In genomic region chr14:72904840-72905561, GRCh38 we compare ENCODE assay signal across 8 cellular contexts. TPM values are rescaled to one million over a fixed set of nuclear protein-coding genes. Genes with fewer than 3 reads are reported as not detected.
DNase-seq lines count a peak whose midpoint lies in the region; ATAC-seq and TF ChIP-seq lines count a peak whose summit lies in the region.

No MANE protein-coding gene starts in this region.

- H3K4me3 Mint-ChIP-seq in activated T-cell treated with anti-CD3 and anti-CD28 coated beads, Interleukin-2, amount 50 U/mL, for 24 hours = no peak overlapping the region

- no peak overlapping the region for H3K27ac Mint-ChIP-seq in activated T-cell treated with anti-CD3 and anti-CD28 coated beads, Interleukin-2, amount 50 U/mL, for 24 hours

- H3K9ac ChIP-seq in PC-3 (ENCODE audit: low read length) (no peak overlapping the region), neural cell (ENCODE audit: low read length) (no peak overlapping the region)

- H3K4me3 ChIP-seq in PC-3 (ENCODE audit: low read length) = no peak overlapping the region
- H3K4me3 ChIP-seq in neural cell (ENCODE audit: low read length) = no peak overlapping the region

- H3F3A ChIP-seq in PC-3 (ENCODE audit: low read length, unreplicated experiment) (no peaks in the 10 kb centered on the region), neural cell (ENCODE audit: insufficient read depth, low read length, poor library complexity, severe bottlenecking) (no peaks in the 10 kb centered on the region)

- H3K36me3 ChIP-seq in PC-3 (ENCODE audit: low read depth, low read length) = no peaks in the 10 kb centered on the region
- no peaks in the 10 kb centered on the region for H3K36me3 ChIP-seq in neural cell (ENCODE audit: insufficient read depth, low read length)

- intact Hi-C loops in PC-3 (cut with micrococcal nuclease) = loop anchor here (1.0 to 5.0 kb wide), 6 partner anchors 43 to 388 kb away; no protein-coding TSS in a partner anchor

- no peaks in the 10 kb centered on the region for H3K36me3 Mint-ChIP-seq in activated T-cell treated with anti-CD3 and anti-CD28 coated beads, Interleukin-2, amount 50 U/mL, for 24 hours (ENCODE audit: low read depth)

- no peak for TF ChIP-seq EP300 in neural cell (conservative IDR thresholded peaks at IDR 0.05; ENCODE audit: poor library complexity, severe bottlenecking)

- H2AFZ ChIP-seq in PC-3 (ENCODE audit: low read length) (peak overlapping the region; percentile 3; the same call in 1 of the 2 replicates), neural cell (ENCODE audit: low read depth, low read length) (no peak overlapping the region)

- H3K4me1 Mint-ChIP-seq in activated T-cell treated with anti-CD3 and anti-CD28 coated beads, Interleukin-2, amount 50 U/mL, for 24 hours (ENCODE audit: low read depth) = peaks cover 4% of the 10 kb centered on the region

- no peaks in the 10 kb centered on the region for H3K9me3 Mint-ChIP-seq in activated T-cell treated with anti-CD3 and anti-CD28 coated beads, Interleukin-2, amount 50 U/mL, for 24 hours

- ATAC-seq in PC-3 = peak; percentile 76

- H3K79me2 ChIP-seq in PC-3 (ENCODE audit: low read length) (no peaks in the 10 kb centered on the region), neural cell (replicated peaks; ENCODE audit: insufficient read depth, low read length) (no peaks in the 10 kb centered on the region)

- H4K20me1 ChIP-seq in PC-3 (ENCODE audit: low read length) (no peaks in the 10 kb centered on the region), neural cell (ENCODE audit: insufficient read depth) (no peaks in the 10 kb centered on the region)

- H3K27me3 ChIP-seq in PC-3 (ENCODE audit: low read length) = no peaks in the 10 kb centered on the region
- no peaks in the 10 kb centered on the region for H3K27me3 ChIP-seq in neural cell (ENCODE audit: insufficient read depth, low read depth, low read length)

- H3K4me1 ChIP-seq in PC-3 (ENCODE audit: insufficient read depth, low read length) = peaks cover 31% of the 10 kb centered on the region

- peak overlapping the region; percentile 2 for H3K4me2 ChIP-seq in PC-3 (ENCODE audit: low read length)
- H3K4me2 ChIP-seq in neural cell (ENCODE audit: low read length) = no peak overlapping the region

- POLR2A ChIA-PET in PC-3 (lab: Charles Lee; ENCODE audit: unreplicated experiment) = interaction anchor here (0.6 to 0.7 kb wide), 2 partner anchors 9 to 77 kb away, joined by 3 to 4 read pairs; no protein-coding TSS in a partner anchor

- no TSS peak for BruUV-seq in PC-3 (replicated peaks; lab: Mats Ljungman, UMichigan)

- no peaks in the 10 kb centered on the region for H3K9me3 ChIP-seq in PC-3 (ENCODE audit: low read length)
- H3K9me3 ChIP-seq in neural cell (ENCODE audit: low read length) = no peaks in the 10 kb centered on the region

- peak; percentile 27 for DNase-seq in COR-L47 (lab: John Stamatoyannopoulos, UW)
- DNase-seq in HS-27A (ENCODE audit: low read depth) = peak; percentile 72
- peak; percentile 90 for DNase-seq in PC-3
- DNase-seq in activated T-cell treated with anti-CD3 and anti-CD28 coated beads, Interleukin-2, amount 50 U/mL, for 24 hours = peak; percentile 63
- peak; percentile 85 for DNase-seq in fibroblast of gingiva (ENCODE audit: low read depth)
- DNase-seq in ureter (ENCODE audit: low spot score) = peak; percentile 76
- DNase-seq in NCI-H146 treated with DMSO at 0.1 percent for 48 hours (lab: John Stamatoyannopoulos, UW; ENCODE audit: unreplicated experiment) = no peak

- CTCF ChIA-PET in PC-3 (lab: Charles Lee) = interaction anchor here (0.6 to 3.4 kb wide), 14 partner anchors 10 to 397 kb away, joined by 3 to 58 read pairs (median 4); partner anchors contain the start of gene DPF3

- peaks cover 11% of the 10 kb centered on the region for H3K27me3 Mint-ChIP-seq in activated T-cell treated with anti-CD3 and anti-CD28 coated beads, Interleukin-2, amount 50 U/mL, for 24 hours

- peak; percentile 93 for TF ChIP-seq RAD21 in neural cell (conservative IDR thresholded peaks at IDR 0.05)

- no peak overlapping the region for H3K27ac ChIP-seq in PC-3 (ENCODE audit: low read length)
- H3K27ac ChIP-seq in neural cell (ENCODE audit: low read length) = no peak overlapping the region

- H3K9me2 ChIP-seq in PC-3 (replicated peaks; ENCODE audit: low read length) = no peaks in the 10 kb centered on the region
- no peaks in the 10 kb centered on the region for H3K9me2 ChIP-seq in neural cell (ENCODE audit: insufficient read depth, low read length)

- TF ChIP-seq CTCF in PC-3 (conservative IDR thresholded peaks at IDR 0.05; ENCODE audit: low read depth, low read length) = peak; percentile 100
- peak; percentile 94 for TF ChIP-seq CTCF in neural cell (IDR thresholded peaks at IDR 0.05; ENCODE audit: poor library complexity, severe bottlenecking)

TF ChIP-seq in neural cell, 6 proteins besides CTCF, POLR2A, EP300 and RAD21:
- no peak for TF ChIP-seq POLR2AphosphoS5 (IDR thresholded peaks at IDR 0.05)
- TF ChIP-seq EZH2 (IDR thresholded peaks at IDR 0.05; ENCODE audit: borderline replicate concordance, insufficient read depth, low read length, poor library complexity, severe bottlenecking) = no peak
- peak; percentile 96 for TF ChIP-seq SMC3 (conservative IDR thresholded peaks at IDR 0.05; ENCODE audit: poor library complexity)
- TF ChIP-seq MXI1 (conservative IDR thresholded peaks at IDR 0.05; ENCODE audit: poor library complexity, severe bottlenecking) = no peak
- no peak for TF ChIP-seq REST (IDR thresholded peaks at IDR 0.05; ENCODE audit: borderline replicate concordance)
- TF ChIP-seq TAF1 (IDR thresholded peaks at IDR 0.05; ENCODE audit: low read depth) = peak; percentile 14
TF ChIP-seq in neural cell: peak in this region for 2.

RNA-seq across cellular contexts. Expression of gene DPF3, which starts 11.1 kb away (rescaled TPM):
- total RNA-seq in PC-3 (2014; rRNA removed) (16.6 and 30.5 TPM in 2 replicates), ureter (2.0 TPM)
- 2.9 and 5.7 TPM in 2 replicates for polyA plus RNA-seq in neural cell
- 17.0 and 21.8 TPM in 2 replicates for polyA minus RNA-seq in neural cell

RNA-seq across cellular contexts. Expression of gene DCAF4, which starts 21.3 kb away (rescaled TPM):
- total RNA-seq in PC-3 (2014; rRNA removed) (55.8 and 56.8 TPM in 2 replicates), ureter (26.0 TPM)
- polyA plus RNA-seq in neural cell = 12.2 and 16.5 TPM in 2 replicates
- polyA minus RNA-seq in neural cell = 10.0 and 21.2 TPM in 2 replicates
